Comparison of ENCODE assay signal across 25 cellular contexts in genomic region chr2:5982217-5982910, GRCh38.
DNase-seq lines count a peak whose midpoint lies in the region; ATAC-seq, FAIRE-seq and TF ChIP-seq lines count a peak whose summit lies in the region.
"Had no signal": no experiment of that assay in that cellular context is flagged by ENCODE, and none has a peak within 500 bp of the region (broad histone marks: within the 10 kb centered on the region; RNA-seq: fewer than 3 reads in every experiment).

No MANE protein-coding gene starts in this region.

- ATAC-seq in GM21526 (IDR thresholded peaks at IDR 0.05; ENCODE audit: low FRiP score, unreplicated experiment): no peak
- ATAC-seq: activated T-helper 17 cell treated with anti-CD3 and anti-CD28 coated beads, Interleukin-2, amount 50 U/mL, for 72 hours; K562; natural killer cell had no signal

- H3K4me1 Mint-ChIP-seq in chondrocyte (ENCODE audit: low read depth) (peaks cover 7% of the 10 kb centered on the region), nephron progenitor cell (peaks cover 85% of the 10 kb centered on the region)
- H3K4me1 Mint-ChIP-seq: activated T-helper 17 cell treated with anti-CD3 and anti-CD28 coated beads, Interleukin-2, amount 50 U/mL, for 72 hours; natural killer cell; stimulated activated effector memory CD8-positive, alpha-beta T cell treated with anti-CD3 and anti-CD28 coated beads, Interleukin-12 subunit alpha, Interleukin-12 subunit beta, amount 100 ng/mL, for 72 hours had no signal

- TF ChIP-seq POLR2A in H54 (IDR thresholded peaks at IDR 0.05; ENCODE audit: low read depth, low read length): no peak

- peaks cover 2% of the 10 kb centered on the region for H3K36me3 Mint-ChIP-seq in chondrocyte (ENCODE audit: low read depth)
- H3K36me3 Mint-ChIP-seq in nephron progenitor cell (ENCODE audit: low read depth): no peaks in the 10 kb centered on the region
- H3K36me3 Mint-ChIP-seq: activated naive CD8-positive, alpha-beta T cell treated with anti-CD3 and anti-CD28 coated beads, Interleukin-2, amount 10 ng/mL, durations not matched to agents 7 days and 5 days; mesothelial cell of epicardium; natural killer cell; stimulated activated effector memory CD8-positive, alpha-beta T cell treated with anti-CD3 and anti-CD28 coated beads, Interleukin-12 subunit alpha, Interleukin-12 subunit beta, amount 100 ng/mL, for 72 hours had no signal

- H3K4me3 Mint-ChIP-seq in chondrocyte (ENCODE audit: unreplicated experiment): peak overlapping the region; percentile 69
- H3K4me3 Mint-ChIP-seq in nephron progenitor cell: peak overlapping the region; percentile 73
- H3K4me3 Mint-ChIP-seq: activated T-helper 17 cell treated with anti-CD3 and anti-CD28 coated beads, Interleukin-2, amount 50 U/mL, for 72 hours; natural killer cell; stimulated activated effector memory CD8-positive, alpha-beta T cell treated with anti-CD3 and anti-CD28 coated beads, Interleukin-12 subunit alpha, Interleukin-12 subunit beta, amount 100 ng/mL, for 72 hours had no signal

- peak; percentile 34 for DNase-seq in DMS79 (lab: John Stamatoyannopoulos, UW)
- peak; percentile 78 for DNase-seq in NCI-H146 (lab: John Stamatoyannopoulos, UW)
- no peak for DNase-seq in chondrocyte (ENCODE audit: low spot score)
- DNase-seq in nephron progenitor cell: no peak
- DNase-seq in putamen (ENCODE audit: low spot score): no peak
- DNase-seq in H54 (ENCODE audit: insufficient read length, low spot score): no peak
- DNase-seq in urothelium cell line (ENCODE audit: low spot score): no peak
- DNase-seq: ACHN; activated CD8-positive, alpha-beta memory T cell treated with anti-CD3 and anti-CD28 coated beads, Interleukin-2, amount 50 U/mL, for 4 hours; activated naive CD8-positive, alpha-beta T cell treated with anti-CD3 and anti-CD28 coated beads, Interleukin-2, amount 10 ng/mL, durations not matched to agents 7 days and 5 days; Calu3; left lung; MM.1S; natural killer cell; NCI-H2029; NCI-H510A; RPMI8226; stimulated activated CD4-positive, alpha-beta T cell treated with anti-CD3 and anti-CD28 coated beads, Interleukin-1b, Interleukin-23, amount 100 ng/mL, for 48 hours had no signal

- FAIRE-seq in H54 (lab: Jason Lieb, UNC) (no peak), urothelium cell line (lab: Jason Lieb, UNC) (no peak)
- FAIRE-seq: colon, endometrium, K562 had no signal

- no peak overlapping the region for H3K27ac Mint-ChIP-seq in chondrocyte (ENCODE audit: unreplicated experiment)
- H3K27ac Mint-ChIP-seq in nephron progenitor cell: peak overlapping the region; percentile 99
- H3K27ac Mint-ChIP-seq: activated naive CD8-positive, alpha-beta T cell treated with anti-CD3 and anti-CD28 coated beads, Interleukin-2, amount 10 ng/mL, durations not matched to agents 7 days and 5 days; activated T-helper 17 cell treated with anti-CD3 and anti-CD28 coated beads, Interleukin-2, amount 50 U/mL, for 72 hours; natural killer cell; stimulated activated effector memory CD8-positive, alpha-beta T cell treated with anti-CD3 and anti-CD28 coated beads, Interleukin-12 subunit alpha, Interleukin-12 subunit beta, amount 100 ng/mL, for 72 hours had no signal

- TF ChIP-seq CTCF in chondrocyte (IDR thresholded peaks at IDR 0.05) (no peak), nephron progenitor cell (IDR thresholded peaks at IDR 0.05) (no peak)

- H3K9me3 Mint-ChIP-seq in chondrocyte (ENCODE audit: low read depth) (no peaks in the 10 kb centered on the region), nephron progenitor cell (no peaks in the 10 kb centered on the region)
- H3K9me3 Mint-ChIP-seq: activated T-helper 17 cell treated with anti-CD3 and anti-CD28 coated beads, Interleukin-2, amount 50 U/mL, for 72 hours; mesothelial cell of epicardium had no signal

- no peaks in the 10 kb centered on the region for H3K27me3 Mint-ChIP-seq in chondrocyte (ENCODE audit: low read depth)
- peaks cover 8% of the 10 kb centered on the region for H3K27me3 Mint-ChIP-seq in nephron progenitor cell (ENCODE audit: low read depth, poor library complexity)
- H3K27me3 Mint-ChIP-seq: activated T-helper 17 cell treated with anti-CD3 and anti-CD28 coated beads, Interleukin-2, amount 50 U/mL, for 72 hours had no signal

Comparison
In these comparisons a context has a peak if more than half of its experiments do, and no peak if none do; other contexts are left out.
1. DNase-seq: peak in DMS79 (single experiment) and NCI-H146 (single experiment); none in chondrocyte (single experiment), nephron progenitor cell (single experiment), putamen (single experiment), H54 (single experiment) and urothelium cell line (single experiment).